In genomic region chr2:145593280-145593679, GRCh38 we compare ENCODE assay signal across 15 cellular contexts.
A peak's percentile ranks its signal among the peaks of the same experiment; 100 is the strongest.
DNase-seq lines count a peak whose midpoint lies in the region; ATAC-seq, FAIRE-seq and TF ChIP-seq lines count a peak whose summit lies in the region.
"Had no signal": no experiment of that assay in that cellular context is flagged by ENCODE, and none has a peak within 500 bp of the region (broad histone marks: within the 10 kb centered on the region; RNA-seq: fewer than 3 reads in every experiment).

No MANE protein-coding gene starts in this region.

- 93 to 100% methylated on average over 1 of the region's 1 CpG for WGBS in GM23248 (ENCODE audit: low coverage in 1 of 2, low lambda C conversion rate in 2 of 2, missing lambda C conversion rate in 2 of 2), 2 experiments

- H3K9me2 ChIP-seq in GM23248 (ENCODE audit: insufficient read depth), result no peaks in the 10 kb centered on the region

- H3K27me3 ChIP-seq in GM23248 (replicated peaks; ENCODE audit: insufficient read depth), result no peaks in the 10 kb centered on the region
- H3K27me3 ChIP-seq: gastroesophageal sphincter had no signal

- peak; percentile 9 for DNase-seq in GM23248
- no peak for DNase-seq in memory B cell (ENCODE audit: low spot score in 2 of 2)
- DNase-seq in NCI-H2081 treated with DMSO at 0.1 percent for 48 hours (lab: John Stamatoyannopoulos, UW), result no peak
- DNase-seq in kidney, result no peak
- DNase-seq in SW 1271 (lab: John Stamatoyannopoulos, UW), result no peak
- DNase-seq: activated CD4-positive, alpha-beta T cell treated with anti-CD3 and anti-CD28 coated beads, Interleukin-2, amount 50 U/mL, for 1 hour; activated naive CD8-positive, alpha-beta T cell treated with anti-CD3 and anti-CD28 coated beads for 36 hours; CD4-positive, alpha-beta memory T cell; cortex of kidney; left ventricle myocardium superior; NCI-H524 treated with DMSO at 0.1 percent for 48 hours had no signal

- H4K20me1 ChIP-seq in GM23248 (ENCODE audit: insufficient read depth), result no peaks in the 10 kb centered on the region

- in situ Hi-C loops in GM23248 (cut with MboI), result no loop called here

- H3K9me3 ChIP-seq in GM23248 (ENCODE audit: low read depth), result no peaks in the 10 kb centered on the region
- no peaks in the 10 kb centered on the region for H3K9me3 ChIP-seq in kidney (ENCODE audit: control insufficient read depth in 1 of 2, low read length in 2 of 2)
- H3K9me3 ChIP-seq: gastroesophageal sphincter had no signal

- no peak overlapping the region for H3K9ac ChIP-seq in GM23248
- no peak overlapping the region for H3K9ac ChIP-seq in kidney (ENCODE audit: low read length in 2 of 2)

- peaks cover 49% of the 10 kb centered on the region for H3F3A ChIP-seq in GM23248 (ENCODE audit: insufficient read depth)

- peaks cover 15% of the 10 kb centered on the region for H3K4me1 Mint-ChIP-seq in memory B cell
- H3K4me1 Mint-ChIP-seq: activated naive CD8-positive, alpha-beta T cell treated with anti-CD3 and anti-CD28 coated beads for 36 hours; CD4-positive, alpha-beta memory T cell had no signal

- no peaks in the 10 kb centered on the region for H3K79me2 ChIP-seq in GM23248 (ENCODE audit: insufficient read depth)

- H3K27ac Mint-ChIP-seq in memory B cell, result peak overlapping the region; percentile 18
- H3K27ac Mint-ChIP-seq: activated naive CD8-positive, alpha-beta T cell treated with anti-CD3 and anti-CD28 coated beads for 36 hours; CD4-positive, alpha-beta memory T cell had no signal

- no peaks in the 10 kb centered on the region for H3K9me3 Mint-ChIP-seq in memory B cell
- H3K9me3 Mint-ChIP-seq: activated naive CD8-positive, alpha-beta T cell treated with anti-CD3 and anti-CD28 coated beads for 36 hours had no signal

- no peak overlapping the region for H2AFZ ChIP-seq in GM23248

- no peak overlapping the region for H3K4me3 Mint-ChIP-seq in memory B cell
- H3K4me3 Mint-ChIP-seq: activated naive CD8-positive, alpha-beta T cell treated with anti-CD3 and anti-CD28 coated beads for 36 hours; CD4-positive, alpha-beta memory T cell had no signal

- no peak for FAIRE-seq in kidney (lab: Jason Lieb, UNC)

- H3K36me3 ChIP-seq in GM23248 (ENCODE audit: low read depth) (no peaks in the 10 kb centered on the region), kidney (ENCODE audit: control insufficient read depth in 1 of 2, insufficient read depth in 2 of 2, low read length in 2 of 2) (no peaks in the 10 kb centered on the region)
- H3K36me3 ChIP-seq: gastroesophageal sphincter had no signal

- H3K4me1 ChIP-seq in GM23248 (ENCODE audit: insufficient read depth) (peaks cover 61% of the 10 kb centered on the region), kidney (ENCODE audit: control insufficient read depth in 1 of 2, insufficient read depth in 1 of 2, low read depth in 1 of 2, low read length in 2 of 2) (no peaks in the 10 kb centered on the region)
- H3K4me1 ChIP-seq: gastroesophageal sphincter had no signal

- H3K4me2 ChIP-seq in GM23248 (ENCODE audit: unreplicated experiment), result peak overlapping the region; percentile 64

- TF ChIP-seq CTCF in kidney (IDR thresholded peaks at IDR 0.05; ENCODE audit: borderline replicate concordance, extremely low read depth, insufficient read depth), result no peak

- H3K27ac ChIP-seq in GM23248, result peak overlapping the region; percentile 68
- no peak overlapping the region for H3K27ac ChIP-seq in kidney (ENCODE audit: low read depth in 2 of 2, low read length in 2 of 2)
- H3K27ac ChIP-seq: gastroesophageal sphincter had no signal

- no peak overlapping the region for H3K4me3 ChIP-seq in GM23248
- no peak overlapping the region for H3K4me3 ChIP-seq in kidney (ENCODE audit: low read length in 2 of 2)
- H3K4me3 ChIP-seq: gastroesophageal sphincter had no signal

- intact Hi-C loops in kidney (cut with DNase I), result no loop called here

- no peaks in the 10 kb centered on the region for H3K27me3 Mint-ChIP-seq in memory B cell
- H3K27me3 Mint-ChIP-seq: CD4-positive, alpha-beta memory T cell had no signal

- no peaks in the 10 kb centered on the region for H3K36me3 Mint-ChIP-seq in memory B cell
- H3K36me3 Mint-ChIP-seq: activated naive CD8-positive, alpha-beta T cell treated with anti-CD3 and anti-CD28 coated beads for 36 hours; CD4-positive, alpha-beta memory T cell had no signal

- ATAC-seq in GM18858 (IDR thresholded peaks at IDR 0.05; ENCODE audit: unreplicated experiment) (peak; percentile 65), HG03378 (IDR thresholded peaks at IDR 0.05; ENCODE audit: unreplicated experiment) (peak; percentile 70), memory B cell (ENCODE audit: low read depth) (no peak), GM19023 (IDR thresholded peaks at IDR 0.05; ENCODE audit: unreplicated experiment) (no peak)
- ATAC-seq: gastroesophageal sphincter, left ventricle myocardium superior had no signal

Comparison
In these comparisons a context has a peak if more than half of its experiments do, and no peak if none do; other contexts are left out.
1. ATAC-seq: peak in GM18858 (single experiment) and HG03378 (single experiment); none in memory B cell (single experiment) and GM19023 (single experiment).